25 cellular contexts compared by ENCODE assay signal in genomic region chr11:17313349-17314231, GRCh38. TPM values are rescaled to one million over a fixed set of nuclear protein-coding genes. Genes with fewer than 3 reads are reported as not detected.
DNase-seq lines count a peak whose midpoint lies in the region; ATAC-seq and TF ChIP-seq lines count a peak whose summit lies in the region.
"Had no signal": no experiment of that assay in that cellular context is flagged by ENCODE, and none has a peak within 500 bp of the region (broad histone marks: within the 10 kb centered on the region; RNA-seq: fewer than 3 reads in every experiment).

No MANE protein-coding gene starts in this region.

- H3K4me3 Mint-ChIP-seq in activated T-cell treated with anti-CD3 and anti-CD28 coated beads, Interleukin-2, amount 50 U/mL, for 72 hours = no peak overlapping the region
- H3K4me3 Mint-ChIP-seq: activated naive CD8-positive, alpha-beta T cell treated with anti-CD3 and anti-CD28 coated beads, Interleukin-2, amount 10 ng/mL, durations not matched to agents 7 days and 5 days; B cell; CD8-positive, alpha-beta memory T cell; nephron; stimulated activated naive B cell treated with anti-CD40 and anti-IgM and Interleukin-4, amounts not matched to agents 10 μg/mL and 1 μg/mL and 100 μg/mL, for 72 hours had no signal

- peak; percentile 23 to 32 for ATAC-seq in activated T-cell treated with anti-CD3 and anti-CD28 coated beads, Interleukin-2, amount 50 U/mL, for 72 hours (replicated peaks in 1 of 2)
- ATAC-seq in GM21786 (IDR thresholded peaks at IDR 0.05; ENCODE audit: unreplicated experiment) = no peak
- ATAC-seq: gastroesophageal sphincter; stimulated activated naive B cell treated with anti-CD40 and anti-IgM and Interleukin-4, amounts not matched to agents 10 μg/mL and 1 μg/mL and 100 μg/mL, for 72 hours had no signal

- peak overlapping the region; percentile 60 to 95 (median 63) for H3K27ac ChIP-seq in thyroid gland
- H3K27ac ChIP-seq: gastroesophageal sphincter, pancreas, right atrium auricular region, transverse colon, WERI-Rb-1 had no signal

- intact Hi-C loops in thyroid gland (cut with DNase I) = no loop called here

- peak overlapping the region; percentile 1; the same call in 1 of the 2 replicates for H3K4me3 ChIP-seq in WI38 (ENCODE audit: low read depth, low read length)
- H3K4me3 ChIP-seq in thyroid gland (replicated peaks in 1 of 3) = no peak overlapping the region
- H3K4me3 ChIP-seq: gastroesophageal sphincter, pancreas, right atrium auricular region, transverse colon had no signal

- no peaks in the 10 kb centered on the region for H3K4me1 Mint-ChIP-seq in activated T-cell treated with anti-CD3 and anti-CD28 coated beads, Interleukin-2, amount 50 U/mL, for 72 hours (ENCODE audit: low read depth)
- H3K4me1 Mint-ChIP-seq: activated naive CD8-positive, alpha-beta T cell treated with anti-CD3 and anti-CD28 coated beads, Interleukin-2, amount 10 ng/mL, durations not matched to agents 7 days and 5 days; B cell; nephron; stimulated activated naive B cell treated with anti-CD40 and anti-IgM and Interleukin-4, amounts not matched to agents 10 μg/mL and 1 μg/mL and 100 μg/mL, for 72 hours had no signal

- no peak overlapping the region for H3K27ac Mint-ChIP-seq in activated T-cell treated with anti-CD3 and anti-CD28 coated beads, Interleukin-2, amount 50 U/mL, for 72 hours
- H3K27ac Mint-ChIP-seq: activated naive CD8-positive, alpha-beta T cell treated with anti-CD3 and anti-CD28 coated beads, Interleukin-2, amount 10 ng/mL, durations not matched to agents 7 days and 5 days; B cell; CD8-positive, alpha-beta memory T cell; nephron; stimulated activated naive B cell treated with anti-CD40 and anti-IgM and Interleukin-4, amounts not matched to agents 10 μg/mL and 1 μg/mL and 100 μg/mL, for 72 hours had no signal

- H3K27me3 ChIP-seq in thyroid gland = no peaks in the 10 kb centered on the region
- H3K27me3 ChIP-seq: gastroesophageal sphincter, pancreas, right atrium auricular region, transverse colon had no signal

- H3K9me3 ChIP-seq in thyroid gland = no peaks in the 10 kb centered on the region
- H3K9me3 ChIP-seq: gastroesophageal sphincter, pancreas, right atrium auricular region, transverse colon had no signal

- no peaks in the 10 kb centered on the region for H3K9me3 Mint-ChIP-seq in activated T-cell treated with anti-CD3 and anti-CD28 coated beads, Interleukin-2, amount 50 U/mL, for 72 hours
- H3K9me3 Mint-ChIP-seq: activated naive CD8-positive, alpha-beta T cell treated with anti-CD3 and anti-CD28 coated beads, Interleukin-2, amount 10 ng/mL, durations not matched to agents 7 days and 5 days; CD8-positive, alpha-beta memory T cell; nephron; stimulated activated naive B cell treated with anti-CD40 and anti-IgM and Interleukin-4, amounts not matched to agents 10 μg/mL and 1 μg/mL and 100 μg/mL, for 72 hours had no signal

- no peak for TF ChIP-seq POLR2A in thyroid gland (IDR thresholded peaks at IDR 0.05)

- peaks cover 7 to 18% of the 10 kb centered on the region in 2 donors for H3K4me1 ChIP-seq in thyroid gland
- H3K4me1 ChIP-seq: gastroesophageal sphincter, pancreas, right atrium auricular region, transverse colon had no signal

- TF ChIP-seq CTCF in WI38 (IDR thresholded peaks at IDR 0.05; ENCODE audit: low read depth, low read length) (no peak), thyroid gland (IDR thresholded peaks at IDR 0.05) (no peak)

- WGBS in thyroid gland, 2 donors = 92 to 95% methylated on average over 8 of the region's 8 CpGs

- no peaks in the 10 kb centered on the region for H3K27me3 Mint-ChIP-seq in activated T-cell treated with anti-CD3 and anti-CD28 coated beads, Interleukin-2, amount 50 U/mL, for 72 hours (ENCODE audit: low read depth)
- H3K27me3 Mint-ChIP-seq: activated naive CD8-positive, alpha-beta T cell treated with anti-CD3 and anti-CD28 coated beads, Interleukin-2, amount 10 ng/mL, durations not matched to agents 7 days and 5 days; B cell; CD8-positive, alpha-beta memory T cell; stimulated activated naive B cell treated with anti-CD40 and anti-IgM and Interleukin-4, amounts not matched to agents 10 μg/mL and 1 μg/mL and 100 μg/mL, for 72 hours had no signal

- peaks cover 0 to 8% of the 10 kb centered on the region in 2 donors for H3K36me3 Mint-ChIP-seq in activated T-cell treated with anti-CD3 and anti-CD28 coated beads, Interleukin-2, amount 50 U/mL, for 72 hours (ENCODE audit: insufficient read depth in 2 of 2)

- H3K36me3 ChIP-seq in thyroid gland = peaks cover 0 to 18% of the 10 kb centered on the region in 2 donors

- no peak for DNase-seq in activated T-cell treated with anti-CD3 and anti-CD28 coated beads, Interleukin-2, amount 50 U/mL, for 72 hours
- DNase-seq in activated T-cell treated with anti-CD3 and anti-CD28 coated beads, Interleukin-2, amount 50 U/mL, for 1 hour = no peak
- DNase-seq in hepatic stellate cell (ENCODE audit: low spot score) (peak; percentile 7), thyroid gland (no peak)
- no peak for DNase-seq in activated CD4-positive, alpha-beta T cell treated with anti-CD3 and anti-CD28 coated beads for 4 hours
- no peak for DNase-seq in activated naive CD4-positive, alpha-beta T cell (lab: John Stamatoyannopoulos, UW)
- DNase-seq: 8988T; activated CD8-positive, alpha-beta memory T cell treated with anti-CD3 and anti-CD28 coated beads, Interleukin-2, amount 50 U/mL, for 4 hours; activated naive CD8-positive, alpha-beta T cell treated with anti-CD3 and anti-CD28 coated beads, Interleukin-2, amount 10 ng/mL, durations not matched to agents 7 days and 5 days; CD8-positive, alpha-beta memory T cell; erythroblast; KG1; NCI-H1694 treated with DMSO at 0.1 percent for 48 hours; NCI-H526 treated with DMSO at 0.1 percent for 48 hours; pancreas; stimulated activated CD4-positive, alpha-beta T cell treated with anti-CD3 and anti-CD28 coated beads, Interleukin-4, amount 100 ng/mL, for 1 hour; stimulated activated naive B cell treated with anti-CD40 and anti-IgM and Interleukin-4, amounts not matched to agents 10 μg/mL and 1 μg/mL and 100 μg/mL, for 72 hours; transverse colon; WERI-Rb-1 had no signal

RNA-seq across cellular contexts. Expression of gene NUCB2, which starts 37.1 kb away (rescaled TPM):
- 10 to 100 TPM; 62.0 to 64.6 TPM for total RNA-seq in activated T-cell treated with anti-CD3 and anti-CD28 coated beads, Interleukin-2, amount 50 U/mL, for 72 hours
- total RNA-seq in thyroid gland = 100 to 1,000 TPM in 3 of 4 donors, 10 to 100 TPM in 1; 73.2 to 152 (median 113) TPM

RNA-seq across cellular contexts. Expression of gene NCR3LG1, which starts 38.0 kb away (rescaled TPM):
- 1 to 10 TPM; 1.3 to 1.5 TPM for total RNA-seq in activated T-cell treated with anti-CD3 and anti-CD28 coated beads, Interleukin-2, amount 50 U/mL, for 72 hours
- 1 to 10 TPM; 2.8 to 7.8 (median 7.2) TPM for total RNA-seq in thyroid gland
